Comparison of ENCODE assay signal across 8 cellular contexts in the genomic region with DNA sequence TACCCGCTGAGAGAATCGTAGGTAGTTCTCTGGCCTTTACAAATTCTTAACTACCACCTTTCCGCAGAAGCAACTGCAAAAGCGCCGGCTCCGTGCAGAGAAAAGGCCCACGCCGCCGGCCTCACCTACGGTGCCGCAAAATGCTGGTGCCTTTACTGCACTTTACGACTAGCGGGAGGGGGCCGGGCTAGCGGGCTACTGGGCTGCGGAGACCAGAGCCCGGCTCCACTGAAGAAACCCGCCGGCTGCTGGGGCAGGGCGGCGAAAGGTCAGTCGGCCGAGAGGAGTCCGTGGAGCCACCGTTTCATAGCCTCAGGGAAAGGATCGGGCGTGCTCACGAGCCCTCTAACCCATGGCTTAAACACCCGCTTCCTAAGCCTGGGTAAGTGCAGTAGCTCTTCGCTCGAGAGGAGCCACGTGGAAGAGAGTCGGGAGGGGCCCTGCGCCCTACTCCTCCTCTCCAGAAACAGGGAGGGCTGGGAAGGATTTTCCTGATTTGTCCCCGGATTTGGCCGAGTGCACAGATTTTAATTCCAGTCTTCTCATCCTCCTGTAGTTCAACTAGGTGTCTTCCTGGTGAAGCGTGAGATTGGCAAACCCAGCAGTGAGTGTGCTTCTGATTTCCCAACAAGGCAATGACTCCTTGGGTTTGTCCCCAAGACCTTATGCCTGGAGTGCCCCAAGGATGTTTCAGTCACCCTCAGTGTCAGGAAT. TPM values are rescaled to one million over a fixed set of nuclear protein-coding genes. Genes with fewer than 3 reads are reported as not detected.
DNase-seq lines count a peak whose midpoint lies in the region; ATAC-seq and TF ChIP-seq lines count a peak whose summit lies in the region.

A gene with protein sequence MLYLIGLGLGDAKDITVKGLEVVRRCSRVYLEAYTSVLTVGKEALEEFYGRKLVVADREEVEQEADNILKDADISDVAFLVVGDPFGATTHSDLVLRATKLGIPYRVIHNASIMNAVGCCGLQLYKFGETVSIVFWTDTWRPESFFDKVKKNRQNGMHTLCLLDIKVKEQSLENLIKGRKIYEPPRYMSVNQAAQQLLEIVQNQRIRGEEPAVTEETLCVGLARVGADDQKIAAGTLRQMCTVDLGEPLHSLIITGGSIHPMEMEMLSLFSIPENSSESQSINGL (minus strand): TSS at position 105 of the 714 bp plus-strand sequence. CDS start 341 bp downstream, outside the sequence.

- H3K36me3 ChIP-seq in ACC112 (ENCODE audit: insufficient read depth, low read length) (peaks cover 3% of the 10 kb centered on the region; the same call in 1 of the 2 replicates), spleen (peaks cover 0 to 24% (median 0%) of the 10 kb centered on the region in 6 donors)

- ATAC-seq in GM18867 (IDR thresholded peaks at IDR 0.05; ENCODE audit: unreplicated experiment) (peak; percentile 86), HG03103 (IDR thresholded peaks at IDR 0.05; ENCODE audit: low read depth, unreplicated experiment) (peak; percentile 83), activated B cell treated with CpG ODN at 0.5 μM for 24 hours (ENCODE audit: low read depth) (peak; percentile 95)

- H3K4me3 ChIP-seq in ACC112 (ENCODE audit: low read depth, low read length), result peak within 1 kb of the TSS; percentile 87
- H3K4me3 ChIP-seq in spleen, result peak within 1 kb of the TSS; percentile 55 to 86 (median 72)

- peaks cover 51% of the 10 kb centered on the region for H3K36me3 Mint-ChIP-seq in activated B cell treated with CpG ODN at 0.5 μM for 24 hours (ENCODE audit: low read depth)

- POLR2A ChIA-PET in activated B cell treated with CpG ODN at 0.5 μM for 24 hours (lab: Charles Lee), result interaction anchor here (0.6 to 4.8 kb wide), 10 partner anchors 9 to 220 kb away, joined by 3 to 54 read pairs (median 4); a partner anchor contains a TSS

- TF ChIP-seq CTCF in activated B cell treated with CpG ODN at 0.5 μM for 24 hours (IDR thresholded peaks at IDR 0.05) (no peak), spleen (IDR thresholded peaks at IDR 0.05 in 8 of 11, conservative IDR thresholded peaks at IDR 0.05 in 3 of 11) (peak in 1 of 11 experiments; percentile 9)

- H3K79me2 ChIP-seq in ACC112 (ENCODE audit: control insufficient read depth, insufficient read depth, low read length, unreplicated experiment), result peaks cover 50% of the 10 kb centered on the region

- peak within 1 kb of the TSS; percentile 56 for H3K27ac ChIP-seq in ACC112 (ENCODE audit: low read depth, low read length)
- peak within 1 kb of the TSS; percentile 58 for H3K27ac ChIP-seq in caudate nucleus (ENCODE audit: low read depth, low read length)
- peak within 1 kb of the TSS; percentile 77 to 95 (median 89) for H3K27ac ChIP-seq in spleen

- H3K4me1 Mint-ChIP-seq in activated B cell treated with CpG ODN at 0.5 μM for 24 hours, result peaks cover 66% of the 10 kb centered on the region

- peak within 1 kb of the TSS; percentile 97 for H3K4me3 Mint-ChIP-seq in activated B cell treated with CpG ODN at 0.5 μM for 24 hours

- peak within 1 kb of the TSS; percentile 76 for H2AFZ ChIP-seq in ACC112 (ENCODE audit: low read length, unreplicated experiment)

- H3K4me1 ChIP-seq in ACC112 (ENCODE audit: control insufficient read depth, insufficient read depth, low read length, unreplicated experiment) (peaks cover 22% of the 10 kb centered on the region), spleen (peaks cover 7 to 84% (median 51%) of the 10 kb centered on the region in 6 donors)

- CTCF ChIA-PET in activated B cell treated with CpG ODN at 0.5 μM for 24 hours (lab: Charles Lee), result interaction anchor here (1.0 to 2.5 kb wide), 3 partner anchors 24 to 213 kb away, joined by 3 to 13 read pairs (median 3); no protein-coding TSS in a partner anchor

- no peaks in the 10 kb centered on the region for H3K9me3 Mint-ChIP-seq in activated B cell treated with CpG ODN at 0.5 μM for 24 hours

- peak; percentile 95 for DNase-seq in NCI-H226
- peak; percentile 77 for DNase-seq in activated B cell treated with CpG ODN at 0.5 μM for 24 hours
- peak; percentile 11 to 94 (median 83) for DNase-seq in caudate nucleus (lab: John Stamatoyannopoulos, UW)
- peak; percentile 89 for DNase-seq in inferior parietal cortex (ENCODE audit: extremely low spot score)
- peak; percentile 97 for DNase-seq in spleen

- H3K27me3 ChIP-seq in ACC112 (ENCODE audit: insufficient read depth, low read length), result no peaks in the 10 kb centered on the region
- no peaks in the 10 kb centered on the region for H3K27me3 ChIP-seq in spleen (replicated peaks in 1 of 7)

- 0% methylated on average over 13 to 37 of the region's 37 CpGs for WGBS in spleen, 5 donors

- peak within 1 kb of the TSS; percentile 98 for H3K27ac Mint-ChIP-seq in activated B cell treated with CpG ODN at 0.5 μM for 24 hours

- no peaks in the 10 kb centered on the region for H3K27me3 Mint-ChIP-seq in activated B cell treated with CpG ODN at 0.5 μM for 24 hours

- intact Hi-C loops in activated B cell treated with CpG ODN at 0.5 μM for 24 hours (cut with micrococcal nuclease), result loop anchor here (1.0 to 5.0 kb wide), 7 partner anchors 9 to 263 kb away; no protein-coding TSS in a partner anchor
- intact Hi-C loops in spleen (cut with DNase I; ENCODE audit: low total_unique reads), result no loop called here

- no peaks in the 10 kb centered on the region for H3K9me3 ChIP-seq in spleen

- peak in 2 of 3 donors; percentile 52 to 62 for TF ChIP-seq POLR2A in spleen (IDR thresholded peaks at IDR 0.05)

RNA-seq across cellular contexts. Expression of the gene that starts here (rescaled TPM):
- 45.2 and 51.9 TPM in 2 replicates for total RNA-seq in activated B cell treated with CpG ODN at 0.5 μM for 24 hours
- total RNA-seq in spleen, result 10 to 100 TPM; 19.3 to 31.7 (median 24.5) TPM
- 10 to 100 TPM; 45.9 to 60.0 (median 49.8) TPM for polyA plus RNA-seq in spleen

Comparison
In these comparisons a context has a peak if more than half of its experiments do, and no peak if none do; other contexts are left out.
1. Peak in every context shown above with its lines: DNase-seq, ATAC-seq, H3K4me3 ChIP-seq and H3K27ac ChIP-seq.